ENCODE assay signal across 31 cellular contexts in the genomic region with DNA sequence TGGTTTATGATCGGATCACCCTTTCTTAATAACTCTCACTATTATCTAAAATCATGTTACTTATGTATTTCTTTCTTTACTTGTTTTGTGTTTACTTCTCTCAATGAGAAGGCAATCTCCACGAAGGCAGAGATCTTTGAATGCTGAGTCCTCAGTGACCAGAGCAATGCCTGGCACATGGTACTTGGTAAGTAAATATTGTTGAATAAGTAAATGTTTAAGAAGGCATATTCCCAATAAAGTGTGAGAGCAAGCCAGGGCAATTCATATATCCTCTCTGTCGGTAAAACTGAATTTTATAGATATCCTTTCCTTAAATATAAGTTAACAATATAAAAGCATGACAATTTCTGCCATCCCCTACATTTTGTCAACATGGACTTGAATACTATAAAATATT.
"Had no signal": no experiment of that assay in that cellular context is flagged by ENCODE, and none has a peak within 500 bp of the region (broad histone marks: within the 10 kb centered on the region; RNA-seq: fewer than 3 reads in every experiment).

No MANE protein-coding gene starts in this region.

- DNase-seq: activated CD4-positive, alpha-beta memory T cell treated with anti-CD3 and anti-CD28 coated beads, Interleukin-2, amount 10 ng/mL, durations not matched to agents 7 days and 5 days; activated CD4-positive, alpha-beta T cell treated with anti-CD3 and anti-CD28 coated beads for 1 hour; activated CD4-positive, alpha-beta T cell treated with anti-CD3 and anti-CD28 coated beads for 4 hours; activated CD4-positive, alpha-beta T cell treated with anti-CD3 and anti-CD28 coated beads, Interleukin-2, amount 10 ng/mL, durations not matched to agents 7 days and 5 days; activated CD4-positive, alpha-beta T cell treated with anti-CD3 and anti-CD28 coated beads, Interleukin-2, amount 50 U/mL, for 4 hours; activated CD8-positive, alpha-beta memory T cell treated with anti-CD3 and anti-CD28 coated beads, Interleukin-2, amount 50 U/mL, for 48 hours; activated gamma-delta T cell; activated naive CD4-positive, alpha-beta T cell; activated naive CD4-positive, alpha-beta T cell treated with anti-CD3 and anti-CD28 coated beads, Interleukin-2, amount 10 ng/mL, durations not matched to agents 7 days and 5 days; activated naive CD8-positive, alpha-beta T cell treated with anti-CD3 and anti-CD28 coated beads, Interleukin-2, amount 10 ng/mL, durations not matched to agents 7 days and 5 days; activated T-cell treated with anti-CD3 and anti-CD28 coated beads for 4 hours; activated T-cell treated with anti-CD3 and anti-CD28 coated beads, Interleukin-2, amount 50 U/mL, for 24 hours; activated T-cell treated with anti-CD3 and anti-CD28 coated beads, Interleukin-2, amount 50 U/mL, for 72 hours; central memory CD4-positive, alpha-beta T cell; cerebellar nuclear complex; colonic mucosa; effector memory CD4-positive, alpha-beta T cell; endodermal cell; foreskin fibroblast; glutamatergic neuron; heart left ventricle; T-helper 9 cell had no signal

- H3K27me3 Mint-ChIP-seq: activated naive CD4-positive, alpha-beta T cell treated with anti-CD3 and anti-CD28 coated beads, Interleukin-2, amount 10 ng/mL, durations not matched to agents 7 days and 5 days; brain had no signal

- H3K9me3 Mint-ChIP-seq: activated CD4-positive, alpha-beta memory T cell treated with anti-CD3 and anti-CD28 coated beads, Interleukin-2, amount 10 ng/mL, durations not matched to agents 7 days and 5 days; activated CD4-positive, alpha-beta T cell treated with anti-CD3 and anti-CD28 coated beads, Interleukin-2, amount 10 ng/mL, durations not matched to agents 7 days and 5 days; activated naive CD4-positive, alpha-beta T cell treated with anti-CD3 and anti-CD28 coated beads, Interleukin-2, amount 10 ng/mL, durations not matched to agents 7 days and 5 days; activated naive CD4-positive, alpha-beta T cell treated with anti-CD3 and anti-CD28 coated beads, Interleukin-2, amount 50 U/mL, for 72 hours; activated naive CD8-positive, alpha-beta T cell treated with anti-CD3 and anti-CD28 coated beads, Interleukin-2, amount 10 ng/mL, durations not matched to agents 7 days and 5 days; activated T-cell treated with anti-CD3 and anti-CD28 coated beads, Interleukin-2, amount 50 U/mL, for 24 hours; activated T-cell treated with anti-CD3 and anti-CD28 coated beads, Interleukin-2, amount 50 U/mL, for 72 hours; endodermal cell; WTC11 had no signal

- H3K36me3 ChIP-seq: ascending aorta, breast epithelium, cardiac muscle cell, colonic mucosa, heart left ventricle had no signal

- H3K4me3 Mint-ChIP-seq: activated CD4-positive, alpha-beta memory T cell treated with anti-CD3 and anti-CD28 coated beads, Interleukin-2, amount 10 ng/mL, durations not matched to agents 7 days and 5 days; activated CD4-positive, alpha-beta T cell treated with anti-CD3 and anti-CD28 coated beads, Interleukin-2, amount 10 ng/mL, durations not matched to agents 7 days and 5 days; activated naive CD4-positive, alpha-beta T cell treated with anti-CD3 and anti-CD28 coated beads, Interleukin-2, amount 10 ng/mL, durations not matched to agents 7 days and 5 days; activated naive CD8-positive, alpha-beta T cell treated with anti-CD3 and anti-CD28 coated beads, Interleukin-2, amount 10 ng/mL, durations not matched to agents 7 days and 5 days; activated T-cell treated with anti-CD3 and anti-CD28 coated beads, Interleukin-2, amount 50 U/mL, for 24 hours; activated T-cell treated with anti-CD3 and anti-CD28 coated beads, Interleukin-2, amount 50 U/mL, for 72 hours; brain; endodermal cell; WTC11 had no signal

- ATAC-seq: activated naive CD4-positive, alpha-beta T cell treated with anti-CD3 and anti-CD28 coated beads, Interleukin-2, amount 50 U/mL, for 72 hours; activated T-cell treated with anti-CD3 and anti-CD28 coated beads, Interleukin-2, amount 50 U/mL, for 72 hours; esophagus mucosa; heart left ventricle; WTC11 had no signal

- H3K4me1 ChIP-seq: ascending aorta, breast epithelium, colonic mucosa had no signal

- H3K4me3 ChIP-seq: ascending aorta, breast epithelium, cardiac muscle cell, colonic mucosa, heart left ventricle had no signal

- FAIRE-seq: frontal cortex had no signal

- H3K27ac ChIP-seq: ascending aorta, breast epithelium, cardiac muscle cell, colonic mucosa, heart left ventricle, VCaP had no signal

- H3K9me3 ChIP-seq: ascending aorta, breast epithelium, colonic mucosa, heart left ventricle had no signal

- H3K27me3 ChIP-seq: ascending aorta, breast epithelium, cardiac muscle cell, colonic mucosa had no signal

- H3K4me1 Mint-ChIP-seq: activated CD4-positive, alpha-beta memory T cell treated with anti-CD3 and anti-CD28 coated beads, Interleukin-2, amount 10 ng/mL, durations not matched to agents 7 days and 5 days; activated naive CD4-positive, alpha-beta T cell treated with anti-CD3 and anti-CD28 coated beads, Interleukin-2, amount 10 ng/mL, durations not matched to agents 7 days and 5 days; activated naive CD8-positive, alpha-beta T cell treated with anti-CD3 and anti-CD28 coated beads, Interleukin-2, amount 10 ng/mL, durations not matched to agents 7 days and 5 days; endodermal cell had no signal

- H3K27ac Mint-ChIP-seq: activated CD4-positive, alpha-beta memory T cell treated with anti-CD3 and anti-CD28 coated beads, Interleukin-2, amount 10 ng/mL, durations not matched to agents 7 days and 5 days; activated CD4-positive, alpha-beta T cell treated with anti-CD3 and anti-CD28 coated beads, Interleukin-2, amount 10 ng/mL, durations not matched to agents 7 days and 5 days; activated naive CD4-positive, alpha-beta T cell treated with anti-CD3 and anti-CD28 coated beads, Interleukin-2, amount 10 ng/mL, durations not matched to agents 7 days and 5 days; activated naive CD4-positive, alpha-beta T cell treated with anti-CD3 and anti-CD28 coated beads, Interleukin-2, amount 50 U/mL, for 72 hours; activated naive CD8-positive, alpha-beta T cell treated with anti-CD3 and anti-CD28 coated beads, Interleukin-2, amount 10 ng/mL, durations not matched to agents 7 days and 5 days; activated T-cell treated with anti-CD3 and anti-CD28 coated beads, Interleukin-2, amount 50 U/mL, for 24 hours; activated T-cell treated with anti-CD3 and anti-CD28 coated beads, Interleukin-2, amount 50 U/mL, for 72 hours; brain; endodermal cell; WTC11 had no signal

- H3K36me3 Mint-ChIP-seq: activated naive CD4-positive, alpha-beta T cell treated with anti-CD3 and anti-CD28 coated beads, Interleukin-2, amount 10 ng/mL, durations not matched to agents 7 days and 5 days; activated naive CD4-positive, alpha-beta T cell treated with anti-CD3 and anti-CD28 coated beads, Interleukin-2, amount 50 U/mL, for 72 hours; activated naive CD8-positive, alpha-beta T cell treated with anti-CD3 and anti-CD28 coated beads, Interleukin-2, amount 10 ng/mL, durations not matched to agents 7 days and 5 days; brain; WTC11 had no signal
